In genomic region chr16:56424404-56424765, GRCh38 we compare ENCODE assay signal across 8 cellular contexts. TPM values are rescaled to one million over a fixed set of nuclear protein-coding genes. Genes with fewer than 3 reads are reported as not detected.
DNase-seq lines count a peak whose midpoint lies in the region; ATAC-seq and TF ChIP-seq lines count a peak whose summit lies in the region.

No MANE protein-coding gene starts in this region.

- TF ChIP-seq POLR2A in breast epithelium (IDR thresholded peaks at IDR 0.05) (no peak), right lobe of liver (IDR thresholded peaks at IDR 0.05) (no peak), thyroid gland (IDR thresholded peaks at IDR 0.05) (no peak)

- H3K9me3 ChIP-seq in breast epithelium (no peaks in the 10 kb centered on the region), right lobe of liver (no peaks in the 10 kb centered on the region), thyroid gland (no peaks in the 10 kb centered on the region)

- in situ Hi-C loops in ACHN (cut with HindIII; ENCODE audit: low pct_ligation_motif_present, low pct_unique_long_range_greater_than_20kb, low sequenced_read_pairs) (no loop called here), GM13977 (cut with MboI; ENCODE audit: low pct_unique_long_range_greater_than_20kb, low sequenced_read_pairs, unreplicated experiment) (no loop called here)

- H3K4me1 ChIP-seq in breast epithelium: peaks cover 0 to 2% of the 10 kb centered on the region in 2 donors
- peaks cover 0 to 41% (median 14%) of the 10 kb centered on the region in 4 donors for H3K4me1 ChIP-seq in right lobe of liver
- H3K4me1 ChIP-seq in thyroid gland: peaks cover 35 to 45% of the 10 kb centered on the region in 2 donors

- H3K27me3 ChIP-seq in breast epithelium (no peaks in the 10 kb centered on the region), right lobe of liver (no peaks in the 10 kb centered on the region), thyroid gland (no peaks in the 10 kb centered on the region)

- DNase-seq in ACHN: peak; percentile 41
- peak; percentile 12 for DNase-seq in HuH-7 (ENCODE audit: low spot score)
- no peak for DNase-seq in breast epithelium (ENCODE audit: low spot score in 2 of 2)
- no peak for DNase-seq in right lobe of liver
- DNase-seq in thyroid gland: peak in 1 of 2 donors; percentile 8
- DNase-seq in NCI-H2029 (lab: John Stamatoyannopoulos, UW): no peak
- no peak for DNase-seq in kidney tubule cell (ENCODE audit: low spot score)
- DNase-seq in GM13977 (ENCODE audit: low spot score): no peak

- 0% methylated on average over 16 of the region's 16 CpGs for WGBS in right lobe of liver (ENCODE audit: insufficient coverage, low coverage, low lambda C conversion rate, missing lambda C conversion rate)
- 2 to 5% methylated on average over 16 of the region's 16 CpGs for WGBS in thyroid gland, 2 donors

- intact Hi-C loops in breast epithelium (cut with DNase I; ENCODE audit: low total_unique reads) (no loop called here), right lobe of liver (cut with DNase I) (no loop called here), thyroid gland (cut with DNase I) (no loop called here)

- H3K4me3 ChIP-seq in breast epithelium (peak overlapping the region; percentile 91 to 99 (median 94)), right lobe of liver (peak overlapping the region; percentile 77 to 98 (median 82)), thyroid gland (replicated peaks in 1 of 3) (peak overlapping the region; percentile 56 to 95 (median 83))

- H3K36me3 ChIP-seq in breast epithelium: no peaks in the 10 kb centered on the region
- no peaks in the 10 kb centered on the region for H3K36me3 ChIP-seq in right lobe of liver
- no peaks in the 10 kb centered on the region for H3K36me3 ChIP-seq in thyroid gland

- ATAC-seq in right lobe of liver: peak; percentile 2 to 17 (median 12)

- H3K27ac ChIP-seq in breast epithelium: peak overlapping the region; percentile 89 to 95
- H3K27ac ChIP-seq in right lobe of liver: peak overlapping the region; percentile 70 to 87 (median 77)
- H3K27ac ChIP-seq in thyroid gland: peak overlapping the region in 2 of 3 donors; percentile 72 to 80

- no peak for TF ChIP-seq CTCF in breast epithelium (IDR thresholded peaks at IDR 0.05)
- TF ChIP-seq CTCF in right lobe of liver (IDR thresholded peaks at IDR 0.05): no peak
- no peak for TF ChIP-seq CTCF in thyroid gland (IDR thresholded peaks at IDR 0.05)
- TF ChIP-seq CTCF in GM13977 (IDR thresholded peaks at IDR 0.05; ENCODE audit: extremely low read depth, insufficient read depth, missing control alignments): no peak

RNA-seq across cellular contexts. Expression of gene AMFR, which starts 1.0 kb away (rescaled TPM):
- total RNA-seq in breast epithelium (100 to 1,000 TPM; 156 to 205 (median 188) TPM), right lobe of liver (100 to 1,000 TPM in 4 of 6 experiments, 10 to 100 TPM in 2; 92.2 to 189 (median 137) TPM), thyroid gland (100 to 1,000 TPM; 130 to 167 (median 146) TPM)

RNA-seq across cellular contexts. Expression of gene NUDT21, which starts 26.7 kb away (rescaled TPM):
- total RNA-seq in breast epithelium: 10 to 100 TPM; 53.9 to 65.3 (median 54.1) TPM
- 10 to 100 TPM; 26.2 to 35.8 (median 30.3) TPM for total RNA-seq in right lobe of liver
- total RNA-seq in thyroid gland: 100 to 1,000 TPM in 1 of 4 donors, 10 to 100 TPM in 3; 55.0 to 120 (median 68.2) TPM

RNA-seq across cellular contexts. Expression of gene OGFOD1, which starts 27.0 kb away (rescaled TPM):
- 10 to 100 TPM; 21.4 to 36.3 (median 25.2) TPM for total RNA-seq in breast epithelium
- total RNA-seq in right lobe of liver: 10 to 100 TPM; 12.2 to 32.0 (median 17.4) TPM
- total RNA-seq in thyroid gland: 10 to 100 TPM; 28.4 to 75.3 (median 58.7) TPM

Comparison
In these comparisons a context has a peak if more than half of its experiments do, and no peak if none do; other contexts are left out.
1. DNase-seq: peak in ACHN (single experiment) and HuH-7 (single experiment); none in breast epithelium (0 of 2), right lobe of liver (0 of 3), NCI-H2029 (single experiment), kidney tubule cell (single experiment) and GM13977 (single experiment).
2. Peak in every context shown above with its lines, with median percentiles within 50 percentile points of each other: H3K27ac ChIP-seq and H3K4me3 ChIP-seq.